Comparison of ENCODE assay signal across 11 cellular contexts in genomic region chr6:7156666-7157278, GRCh38. TPM values are rescaled to one million over a fixed set of nuclear protein-coding genes. Genes with fewer than 3 reads are reported as not detected.
DNase-seq lines count a peak whose midpoint lies in the region; ATAC-seq, FAIRE-seq and TF ChIP-seq lines count a peak whose summit lies in the region.
"Had no signal": no experiment of that assay in that cellular context is flagged by ENCODE, and none has a peak within 500 bp of the region (broad histone marks: within the 10 kb centered on the region; RNA-seq: fewer than 3 reads in every experiment).

No MANE protein-coding gene starts in this region.

- H3K4me3 ChIP-seq in MG63 (no peak overlapping the region), esophagus muscularis mucosa (no peak overlapping the region), sigmoid colon (no peak overlapping the region)
- H3K4me3 ChIP-seq: cardiac muscle cell had no signal

- H3K27me3 ChIP-seq in MG63 (no peaks in the 10 kb centered on the region), esophagus muscularis mucosa (no peaks in the 10 kb centered on the region), sigmoid colon (no peaks in the 10 kb centered on the region)
- H3K27me3 ChIP-seq: cardiac muscle cell had no signal

- no peak for TF ChIP-seq POLR2A in esophagus muscularis mucosa (IDR thresholded peaks at IDR 0.05; ENCODE audit: low read depth)
- TF ChIP-seq POLR2A in sigmoid colon (IDR thresholded peaks at IDR 0.05) = no peak
- no peak for TF ChIP-seq POLR2A in GM12892 (IDR thresholded peaks at IDR 0.05; ENCODE audit: low read depth, low read length)

- WGBS in esophagus muscularis mucosa = 56% methylated on average over 10 of the region's 11 CpGs
- 78 to 85% methylated on average over 11 of the region's 11 CpGs for WGBS in sigmoid colon, 2 donors

- ATAC-seq in HG03025 (IDR thresholded peaks at IDR 0.05; ENCODE audit: low FRiP score, unreplicated experiment) (no peak), GM21825 (IDR thresholded peaks at IDR 0.05; ENCODE audit: unreplicated experiment) (no peak)

- H3K9me3 ChIP-seq in MG63 (no peaks in the 10 kb centered on the region), esophagus muscularis mucosa (no peaks in the 10 kb centered on the region), sigmoid colon (no peaks in the 10 kb centered on the region)

- peaks cover 22% of the 10 kb centered on the region for H3K36me3 ChIP-seq in MG63
- H3K36me3 ChIP-seq in esophagus muscularis mucosa = no peaks in the 10 kb centered on the region
- H3K36me3 ChIP-seq in sigmoid colon = no peaks in the 10 kb centered on the region
- H3K36me3 ChIP-seq: cardiac muscle cell had no signal

- DNase-seq in EL (peak; percentile 94), MG63 (peak; percentile 91), esophagus muscularis mucosa (ENCODE audit: extremely low spot score) (no peak), sigmoid colon (no peak), D341Med (ENCODE audit: low spot score) (no peak), GM12892 (ENCODE audit: insufficient read length) (no peak)
- DNase-seq: kidney had no signal

- H3K27ac ChIP-seq in esophagus muscularis mucosa (replicated peaks in 1 of 4) (peak overlapping the region; percentile 37 to 63 (median 48)), sigmoid colon (peak overlapping the region; percentile 39 to 67 (median 52))
- H3K27ac ChIP-seq: VCaP had no signal

- intact Hi-C loops in esophagus muscularis mucosa (cut with DNase I) (no loop called here), sigmoid colon (cut with DNase I) (no loop called here)

- no peak for TF ChIP-seq EP300 in esophagus muscularis mucosa (IDR thresholded peaks at IDR 0.05)
- TF ChIP-seq EP300 in sigmoid colon (IDR thresholded peaks at IDR 0.05) = no peak

- TF ChIP-seq CTCF in esophagus muscularis mucosa (IDR thresholded peaks at IDR 0.05) (no peak), sigmoid colon (IDR thresholded peaks at IDR 0.05) (no peak)

- H3K4me1 ChIP-seq in esophagus muscularis mucosa (peaks cover 46 to 92% (median 68%) of the 10 kb centered on the region in 4 donors), sigmoid colon (peaks cover 0 to 70% (median 61%) of the 10 kb centered on the region in 4 donors)

- no peak for FAIRE-seq in GM12892 (lab: Jason Lieb, UNC)
- FAIRE-seq: kidney had no signal

RNA-seq across cellular contexts. Expression of gene RREB1, which starts 49.0 kb away (rescaled TPM):
- total RNA-seq in MG63 (2014; rRNA removed; shearing (Covaris generic); ENCODE audit: low replicate concordance) = 16.5 and 17.2 TPM in 2 replicates
- total RNA-seq in esophagus muscularis mucosa = 10 to 100 TPM; 17.7 to 36.6 (median 28.8) TPM
- 10 to 100 TPM; 18.9 to 31.9 (median 23.2) TPM for total RNA-seq in sigmoid colon
- 10 to 100 TPM in 1 of 3 donors, 1 to 10 TPM in 2; 6.0 to 21.5 (median 9.9) TPM for polyA plus RNA-seq in sigmoid colon
- polyA plus RNA-seq in GM12892 (2012; ENCODE audit: missing spikeins) = 7.8 TPM

Comparison
In these comparisons a context has a peak if more than half of its experiments do, and no peak if none do; other contexts are left out.
1. DNase-seq: peak in EL (single experiment) and MG63 (single experiment); none in esophagus muscularis mucosa (single experiment), sigmoid colon (single experiment), D341Med (single experiment) and GM12892 (single experiment).